Comparison of ENCODE assay signal across 1 cellular context in the genomic region with DNA sequence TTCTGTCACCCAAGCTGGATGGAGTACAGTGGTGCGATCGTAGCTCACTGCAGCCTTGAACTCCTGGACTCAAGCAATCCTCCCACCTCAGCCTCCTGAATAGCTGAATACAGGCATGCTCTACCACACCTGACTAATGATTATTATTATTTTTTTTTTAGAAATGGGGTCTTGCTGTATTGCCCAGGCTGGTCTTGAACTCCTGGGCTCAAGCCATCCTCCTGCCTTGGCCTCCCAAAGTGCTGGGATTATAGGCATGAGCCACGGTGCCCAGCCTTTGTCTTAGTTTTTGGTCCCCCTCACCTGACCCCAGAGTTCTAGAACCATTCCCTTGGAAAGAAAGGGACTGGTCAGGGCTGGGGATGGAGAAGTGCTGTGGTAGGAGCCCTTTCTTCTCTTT. TPM values are rescaled to one million over a fixed set of nuclear protein-coding genes. Genes with fewer than 3 reads are reported as not detected.
"Had no signal": no experiment of that assay in that cellular context is flagged by ENCODE, and none has a peak within 500 bp of the region (broad histone marks: within the 10 kb centered on the region; RNA-seq: fewer than 3 reads in every experiment).

No MANE protein-coding gene starts in this region.

RNA-seq across cellular contexts. Expression of gene STAG3, which starts 2.4 kb away (rescaled TPM):
- total RNA-seq: right atrium auricular region had no signal
